In genomic region chrX:39308126-39308525, GRCh38 we compare ENCODE assay signal across 23 cellular contexts.
DNase-seq lines count a peak whose midpoint lies in the region; ATAC-seq and TF ChIP-seq lines count a peak whose summit lies in the region.
"Had no signal": no experiment of that assay in that cellular context is flagged by ENCODE, and none has a peak within 500 bp of the region (broad histone marks: within the 10 kb centered on the region; RNA-seq: fewer than 3 reads in every experiment).

No MANE protein-coding gene starts in this region.

- H3K79me2 ChIP-seq in OCI-LY7 (ENCODE audit: insufficient read depth, low read depth, low read length), result no peaks in the 10 kb centered on the region

- TF ChIP-seq CTCF in stomach (IDR thresholded peaks at IDR 0.05) (no peak), OCI-LY7 (conservative IDR thresholded peaks at IDR 0.05; ENCODE audit: low read length) (no peak)

- CTCF ChIA-PET in activated CD4-positive, alpha-beta T cell treated with anti-CD3 and anti-CD28 coated beads, Interleukin-2, amount 10 ng/mL, durations not matched to agents 7 days and 5 days (lab: Charles Lee), result no interaction called here
- CTCF ChIA-PET in naive thymus-derived CD4-positive, alpha-beta T cell (lab: Charles Lee), result no interaction called here
- CTCF ChIA-PET in OCI-LY7 (lab: Charles Lee; ENCODE audit: unreplicated experiment), result no interaction called here

- no peak overlapping the region for H3K4me2 ChIP-seq in OCI-LY7 (ENCODE audit: low read length)

- no peak overlapping the region for H3K4me3 ChIP-seq in naive thymus-derived CD4-positive, alpha-beta T cell (ENCODE audit: low read length)
- H3K4me3 ChIP-seq in stomach (no peak overlapping the region), OCI-LY7 (ENCODE audit: low read depth, low read length, poor library complexity, severe bottlenecking) (no peak overlapping the region)
- H3K4me3 ChIP-seq: adrenal gland, right lobe of liver had no signal

- H3K27ac Mint-ChIP-seq in activated CD4-positive, alpha-beta T cell treated with anti-CD3 and anti-CD28 coated beads, Interleukin-2, amount 10 ng/mL, durations not matched to agents 7 days and 5 days, result peak overlapping the region; percentile 96
- peak overlapping the region; percentile 99 for H3K27ac Mint-ChIP-seq in activated naive CD8-positive, alpha-beta T cell treated with anti-CD3 and anti-CD28 coated beads, Interleukin-2, amount 50 U/mL, for 24 hours
- peak overlapping the region; percentile 95 to 100 (median 99) for H3K27ac Mint-ChIP-seq in naive thymus-derived CD4-positive, alpha-beta T cell
- H3K27ac Mint-ChIP-seq: activated B cell treated with CpG ODN at 0.5 μM for 24 hours had no signal

- DNase-seq in activated CD4-positive, alpha-beta T cell treated with anti-CD3 and anti-CD28 coated beads, Interleukin-2, amount 10 ng/mL, durations not matched to agents 7 days and 5 days, result no peak
- no peak for DNase-seq in activated CD4-positive, alpha-beta T cell treated with anti-CD3 and anti-CD28 coated beads, Interleukin-2, amount 50 U/mL, for 4 hours
- DNase-seq in EH (ENCODE audit: low read depth) (peak; percentile 1), stomach (no peak), OCI-LY7 (ENCODE audit: low spot score) (no peak)
- no peak for DNase-seq in activated naive CD8-positive, alpha-beta T cell treated with anti-CD3 and anti-CD28 coated beads, Interleukin-2, amount 50 U/mL, for 24 hours
- DNase-seq in naive thymus-derived CD4-positive, alpha-beta T cell, result no peak
- DNase-seq in stimulated activated CD4-positive, alpha-beta T cell treated with anti-CD3 and anti-CD28 coated beads, Interleukin-4, amount 100 ng/mL, for 24 hours, result no peak
- DNase-seq: activated B cell treated with CpG ODN at 0.5 μM for 24 hours; activated CD8-positive, alpha-beta memory T cell treated with anti-CD3 and anti-CD28 coated beads, Interleukin-2, amount 50 U/mL, for 48 hours; adrenal gland; effector memory CD4-positive, alpha-beta T cell; EL; Kasumi-1; left cardiac atrium; NCI-H1417 treated with DMSO at 0.1 percent for 48 hours; NCI-H2171 treated with DMSO at 0.1 percent for 48 hours; NCI-H774; right lobe of liver had no signal

- no peak overlapping the region for H3K4me3 Mint-ChIP-seq in activated CD4-positive, alpha-beta T cell treated with anti-CD3 and anti-CD28 coated beads, Interleukin-2, amount 10 ng/mL, durations not matched to agents 7 days and 5 days
- H3K4me3 Mint-ChIP-seq in activated naive CD8-positive, alpha-beta T cell treated with anti-CD3 and anti-CD28 coated beads, Interleukin-2, amount 50 U/mL, for 24 hours, result no peak overlapping the region
- peak overlapping the region in 3 of 10 donors; percentile 23 to 91 (median 55) for H3K4me3 Mint-ChIP-seq in naive thymus-derived CD4-positive, alpha-beta T cell
- H3K4me3 Mint-ChIP-seq: activated B cell treated with CpG ODN at 0.5 μM for 24 hours; central memory CD8-positive, alpha-beta T cell had no signal

- H3K27me3 ChIP-seq in naive thymus-derived CD4-positive, alpha-beta T cell (ENCODE audit: control insufficient read depth in 2 of 2, insufficient read depth in 2 of 2, low read length in 2 of 2), result no peaks in the 10 kb centered on the region
- H3K27me3 ChIP-seq in stomach, result no peaks in the 10 kb centered on the region
- H3K27me3 ChIP-seq: neutrophil, right lobe of liver had no signal

- no peak for ATAC-seq in activated naive CD8-positive, alpha-beta T cell treated with anti-CD3 and anti-CD28 coated beads, Interleukin-2, amount 50 U/mL, for 24 hours
- no peak for ATAC-seq in naive thymus-derived CD4-positive, alpha-beta T cell
- ATAC-seq: HCT116, right lobe of liver had no signal

- peaks cover 18 to 42% of the 10 kb centered on the region in 2 donors for H3K4me1 ChIP-seq in naive thymus-derived CD4-positive, alpha-beta T cell (ENCODE audit: control insufficient read depth in 2 of 2, insufficient read depth in 2 of 2, low read length in 2 of 2)
- H3K4me1 ChIP-seq in stomach (no peaks in the 10 kb centered on the region), OCI-LY7 (ENCODE audit: insufficient read depth, low read length, poor library complexity, severe bottlenecking) (no peaks in the 10 kb centered on the region)
- H3K4me1 ChIP-seq: right lobe of liver had no signal

- intact Hi-C loops in naive thymus-derived CD4-positive, alpha-beta T cell (cut with micrococcal nuclease), result loop anchor here (2.0 to 10.0 kb wide), 5 partner anchors 29 to 869 kb away; partner anchors contain the start of gene MID1IP1 (in 2 of the 2)
- intact Hi-C loops in stomach (cut with DNase I; ENCODE audit: low total_unique reads), result no loop called here
- intact Hi-C loops in OCI-LY7 (cut with micrococcal nuclease; ENCODE audit: unreplicated experiment), result no loop called here

- no peaks in the 10 kb centered on the region for H3K27me3 Mint-ChIP-seq in activated CD4-positive, alpha-beta T cell treated with anti-CD3 and anti-CD28 coated beads, Interleukin-2, amount 10 ng/mL, durations not matched to agents 7 days and 5 days
- H3K27me3 Mint-ChIP-seq in activated naive CD8-positive, alpha-beta T cell treated with anti-CD3 and anti-CD28 coated beads, Interleukin-2, amount 50 U/mL, for 24 hours, result no peaks in the 10 kb centered on the region
- H3K27me3 Mint-ChIP-seq in naive thymus-derived CD4-positive, alpha-beta T cell, result no peaks in the 10 kb centered on the region
- H3K27me3 Mint-ChIP-seq: activated B cell treated with CpG ODN at 0.5 μM for 24 hours had no signal

- peaks cover 0 to 7% (median 0%) of the 10 kb centered on the region in 3 experiments for H3K9me3 ChIP-seq in naive thymus-derived CD4-positive, alpha-beta T cell (ENCODE audit: control insufficient read depth in 2 of 3, low read length in 3 of 3)
- H3K9me3 ChIP-seq in stomach (peaks cover 0 to 9% (median 4%) of the 10 kb centered on the region in 4 donors), OCI-LY7 (ENCODE audit: low read length) (no peaks in the 10 kb centered on the region)
- H3K9me3 ChIP-seq: adrenal gland, neutrophil, right lobe of liver had no signal

- H3K27ac ChIP-seq in naive thymus-derived CD4-positive, alpha-beta T cell (ENCODE audit: low read depth, low read length), result peak overlapping the region; percentile 84
- no peak overlapping the region for H3K27ac ChIP-seq in stomach
- no peak overlapping the region for H3K27ac ChIP-seq in OCI-LY7 (ENCODE audit: low read depth, low read length, poor library complexity, severe bottlenecking)
- H3K27ac ChIP-seq: neutrophil, right lobe of liver, RWPE1 had no signal

- no peak for TF ChIP-seq EP300 in stomach (IDR thresholded peaks at IDR 0.05)

- peaks cover 7% of the 10 kb centered on the region for H3K9me3 Mint-ChIP-seq in activated CD4-positive, alpha-beta T cell treated with anti-CD3 and anti-CD28 coated beads, Interleukin-2, amount 10 ng/mL, durations not matched to agents 7 days and 5 days
- peaks cover 4% of the 10 kb centered on the region for H3K9me3 Mint-ChIP-seq in activated naive CD8-positive, alpha-beta T cell treated with anti-CD3 and anti-CD28 coated beads, Interleukin-2, amount 50 U/mL, for 24 hours
- H3K9me3 Mint-ChIP-seq in naive thymus-derived CD4-positive, alpha-beta T cell, result peaks cover 0 to 7% (median 0%) of the 10 kb centered on the region in 11 donors
- H3K9me3 Mint-ChIP-seq: activated B cell treated with CpG ODN at 0.5 μM for 24 hours; central memory CD8-positive, alpha-beta T cell had no signal

- H4K20me1 ChIP-seq in OCI-LY7 (ENCODE audit: insufficient read depth, low read length), result no peaks in the 10 kb centered on the region

- no peaks in the 10 kb centered on the region for H3K36me3 ChIP-seq in naive thymus-derived CD4-positive, alpha-beta T cell (ENCODE audit: control insufficient read depth in 2 of 3, insufficient read depth in 3 of 3, low read length in 3 of 3)
- no peaks in the 10 kb centered on the region for H3K36me3 ChIP-seq in stomach
- no peaks in the 10 kb centered on the region for H3K36me3 ChIP-seq in OCI-LY7 (ENCODE audit: insufficient read depth, low read length)
- H3K36me3 ChIP-seq: adrenal gland, neutrophil, right lobe of liver had no signal

- peaks cover 40% of the 10 kb centered on the region for H3K4me1 Mint-ChIP-seq in activated CD4-positive, alpha-beta T cell treated with anti-CD3 and anti-CD28 coated beads, Interleukin-2, amount 10 ng/mL, durations not matched to agents 7 days and 5 days
- H3K4me1 Mint-ChIP-seq in activated naive CD8-positive, alpha-beta T cell treated with anti-CD3 and anti-CD28 coated beads, Interleukin-2, amount 50 U/mL, for 24 hours, result peaks cover 76% of the 10 kb centered on the region
- H3K4me1 Mint-ChIP-seq in naive thymus-derived CD4-positive, alpha-beta T cell, result peaks cover 28 to 74% (median 66%) of the 10 kb centered on the region in 7 donors

- H3K36me3 Mint-ChIP-seq in activated CD4-positive, alpha-beta T cell treated with anti-CD3 and anti-CD28 coated beads, Interleukin-2, amount 10 ng/mL, durations not matched to agents 7 days and 5 days (ENCODE audit: low read depth), result peaks cover 15% of the 10 kb centered on the region
- H3K36me3 Mint-ChIP-seq in activated naive CD8-positive, alpha-beta T cell treated with anti-CD3 and anti-CD28 coated beads, Interleukin-2, amount 50 U/mL, for 24 hours (ENCODE audit: low read depth), result peaks cover 87% of the 10 kb centered on the region
- peaks cover 0 to 25% (median 3%) of the 10 kb centered on the region in 5 donors for H3K36me3 Mint-ChIP-seq in naive thymus-derived CD4-positive, alpha-beta T cell

- BruUV-seq in OCI-LY7 (replicated peaks; lab: Mats Ljungman, UMichigan), result no TSS peak

- H3K9me2 ChIP-seq in OCI-LY7 (ENCODE audit: insufficient read depth, low read length), result no peaks in the 10 kb centered on the region

- 33 to 65% (median 49%) methylated on average over 1 of the region's 1 CpG for WGBS in stomach, 5 donors

- no peak for TF ChIP-seq POLR2A in stomach (IDR thresholded peaks at IDR 0.05)

- POLR2A ChIA-PET in activated CD4-positive, alpha-beta T cell treated with anti-CD3 and anti-CD28 coated beads, Interleukin-2, amount 10 ng/mL, durations not matched to agents 7 days and 5 days (lab: Charles Lee), result no interaction called here
- POLR2A ChIA-PET in naive thymus-derived CD4-positive, alpha-beta T cell (lab: Charles Lee), result interaction anchor here (0.7 to 1.6 kb wide), 3 partner anchors 14 to 25 kb away, joined by 3 read pairs; no protein-coding TSS in a partner anchor
- POLR2A ChIA-PET in OCI-LY7 (lab: Charles Lee), result interaction anchor here (0.7 kb wide), 1 partner anchor 338 kb away, joined by 3 read pairs; no protein-coding TSS in a partner anchor

- H2AFZ ChIP-seq in OCI-LY7 (ENCODE audit: low read length), result no peak overlapping the region

Comparison
In these comparisons a context has a peak if more than half of its experiments do, and no peak if none do; other contexts are left out.
1. intact Hi-C loops: an anchor here in naive thymus-derived CD4-positive, alpha-beta T cell (2.0 to 10.0 kb wide); none called in stomach and OCI-LY7.